Comparison of ENCODE assay signal across 8 cellular contexts in genomic region chr6:44073612-44074382, GRCh38. TPM values are rescaled to one million over a fixed set of nuclear protein-coding genes. Genes with fewer than 3 reads are reported as not detected.
DNase-seq lines count a peak whose midpoint lies in the region; ATAC-seq, FAIRE-seq and TF ChIP-seq lines count a peak whose summit lies in the region.

No MANE protein-coding gene starts in this region.

- H3K36me3 Mint-ChIP-seq in GM23338 (ENCODE audit: low read depth): no peaks in the 10 kb centered on the region

- H3K27ac Mint-ChIP-seq in GM23338: peak overlapping the region; percentile 81; the same call in 1 of the 2 replicates

- 41% methylated on average over 23 of the region's 24 CpGs for WGBS in SK-N-SH (ENCODE audit: low lambda C conversion rate)
- WGBS in psoas muscle, 3 donors: 12 to 20% (median 20%) methylated on average over 17 to 24 of the region's 24 CpGs

- no peak for TF ChIP-seq EP300 in SK-N-SH (IDR thresholded peaks at IDR 0.05; ENCODE audit: borderline replicate concordance in 1 of 2, low read depth in 1 of 2, low read length in 1 of 2)

- H3K27ac ChIP-seq in GM23338 (ENCODE audit: low read depth) (peak overlapping the region; percentile 84; the same call in 1 of the 2 replicates), SK-N-SH (ENCODE audit: low read depth in 2 of 2, low read length in 1 of 2) (peak overlapping the region; percentile 32 to 99; a peak in 3 of 4 replicates), psoas muscle (peak overlapping the region; percentile 90)

- TF ChIP-seq CTCF in AG10803 (conservative IDR thresholded peaks at IDR 0.05; ENCODE audit: low read length) (peak; percentile 48), GM23338 (conservative IDR thresholded peaks at IDR 0.05; ENCODE audit: low read depth in 2 of 2) (0 out of 4 replicates have a peak, but pooled peaks of 1 of the 2 experiments have one; percentile 3), SK-N-SH (IDR thresholded peaks at IDR 0.05) (no peak; the same call in 1 of the 2 replicates), fibroblast of mammary gland (conservative IDR thresholded peaks at IDR 0.05; ENCODE audit: control insufficient read depth, insufficient read depth, low read depth, low read length) (peak; percentile 26), psoas muscle (IDR thresholded peaks at IDR 0.05) (peak; percentile 14)

- H3K9me3 ChIP-seq in SK-N-SH (no peaks in the 10 kb centered on the region), psoas muscle (no peaks in the 10 kb centered on the region)

- H3K4me3 ChIP-seq in AG10803 (ENCODE audit: low read length): peak overlapping the region; percentile 30
- peak overlapping the region; percentile 73 for H3K4me3 ChIP-seq in GM23338
- peak overlapping the region; percentile 23 to 31; a peak in 3 of 4 replicates for H3K4me3 ChIP-seq in SK-N-SH (ENCODE audit: low read depth in 2 of 2, low read length in 1 of 2)
- peak overlapping the region; percentile 21 for H3K4me3 ChIP-seq in fibroblast of mammary gland (ENCODE audit: control insufficient read depth, low read depth, low read length)
- peak overlapping the region; percentile 72 for H3K4me3 ChIP-seq in psoas muscle

- no peak for FAIRE-seq in HTR-8/SVneo (lab: Jason Lieb, UNC)

- H3K9me3 Mint-ChIP-seq in GM23338: no peaks in the 10 kb centered on the region

- peak; percentile 49 for DNase-seq in AG10803 (ENCODE audit: low read depth)
- DNase-seq in GM23338 (ENCODE audit: low spot score): peak; percentile 53
- peak; percentile 66 for DNase-seq in SK-N-SH
- peak; percentile 57 for DNase-seq in fibroblast of mammary gland (ENCODE audit: low read depth)
- no peak for DNase-seq in psoas muscle
- no peak for DNase-seq in SKM-1 (lab: John Stamatoyannopoulos, UW; ENCODE audit: unreplicated experiment)
- no peak for DNase-seq in HTR-8/SVneo (ENCODE audit: insufficient read length, low spot score)
- DNase-seq in GM19240 (ENCODE audit: insufficient read length, low spot score): no peak

- H3K9me2 ChIP-seq in GM23338 (ENCODE audit: insufficient read depth) (no peaks in the 10 kb centered on the region), SK-N-SH (no peaks in the 10 kb centered on the region)

- H3K4me1 ChIP-seq in GM23338 (ENCODE audit: insufficient read depth) (peaks cover 27% of the 10 kb centered on the region), SK-N-SH (ENCODE audit: control insufficient read depth in 1 of 2, insufficient read depth in 2 of 2, low read depth in 1 of 2, low read length in 1 of 2) (peaks cover 35 to 63% of the 10 kb centered on the region in 2 experiments), psoas muscle (peaks cover 26% of the 10 kb centered on the region)

- peak overlapping the region; percentile 83 for H3K4me3 Mint-ChIP-seq in GM23338

- POLR2A ChIA-PET in SK-N-SH (lab: Yijun Ruan, JAX): interaction anchor here (0.7 to 5.3 kb wide), 13 partner anchors 9 to 438 kb away, joined by 3 to 60 read pairs (median 7); partner anchors contain the start of genes HSP90AB1, MAD2L1BP and VEGFA

- H3K36me3 ChIP-seq in GM23338 (ENCODE audit: insufficient read depth) (no peaks in the 10 kb centered on the region), SK-N-SH (replicated peaks in 1 of 2; ENCODE audit: control insufficient read depth in 1 of 2, insufficient read depth in 2 of 2, low read length in 1 of 2) (no peaks in the 10 kb centered on the region), psoas muscle (ENCODE audit: insufficient read depth in 1 of 2, low read depth in 1 of 2) (no peaks in the 10 kb centered on the region)

- CTCF ChIA-PET in SK-N-SH (lab: Yijun Ruan, JAX): interaction anchor here (0.6 to 12.1 kb wide), 48 partner anchors 11 to 466 kb away, joined by 3 to 212 read pairs (median 6); partner anchors contain the start of gene VEGFA

- H3K4me2 ChIP-seq in GM23338 (peak overlapping the region; percentile 97), SK-N-SH (peak overlapping the region; percentile 71)

- H3K79me2 ChIP-seq in GM23338 (replicated peaks; ENCODE audit: insufficient read depth): no peaks in the 10 kb centered on the region
- no peaks in the 10 kb centered on the region for H3K79me2 ChIP-seq in SK-N-SH (ENCODE audit: insufficient read depth)

- H3K27me3 Mint-ChIP-seq in GM23338 (ENCODE audit: insufficient read depth, low read depth, poor library complexity): peaks cover 13% of the 10 kb centered on the region

- H4K20me1 ChIP-seq in GM23338 (replicated peaks; ENCODE audit: insufficient read depth) (no peaks in the 10 kb centered on the region), SK-N-SH (ENCODE audit: insufficient read depth) (no peaks in the 10 kb centered on the region)

- intact Hi-C loops in psoas muscle (cut with DNase I): loop anchor here (1.0 to 10.0 kb wide), 5 partner anchors 71 to 439 kb away; partner anchors contain the start of gene MAD2L1BP (in 1 of the 2)

- 0 out of 2 replicates have a peak overlapping the region, but pooled peaks have one; percentile 29 for H3K9ac ChIP-seq in SK-N-SH

- H3K27me3 ChIP-seq in GM23338 (ENCODE audit: insufficient read depth) (peaks cover 6% of the 10 kb centered on the region), SK-N-SH (ENCODE audit: insufficient read depth) (no peaks in the 10 kb centered on the region), psoas muscle (ENCODE audit: insufficient read depth in 3 of 3, low read length in 2 of 3) (no peaks in the 10 kb centered on the region)

- H3F3A ChIP-seq in GM23338 (replicated peaks; ENCODE audit: low read depth) (peaks cover 13% of the 10 kb centered on the region; the same call in 1 of the 2 replicates), SK-N-SH (replicated peaks; ENCODE audit: insufficient read depth) (peaks cover 23% of the 10 kb centered on the region)

- H2AFZ ChIP-seq in GM23338 (peak overlapping the region; percentile 80; the same call in 1 of the 2 replicates), SK-N-SH (ENCODE audit: low read depth) (peak overlapping the region; percentile 54; the same call in 1 of the 2 replicates)

- TF ChIP-seq RAD21 in SK-N-SH (IDR thresholded peaks at IDR 0.05; ENCODE audit: low read length): peak; percentile 12

- ATAC-seq in GM23338 (peak; percentile 15), psoas muscle (peak; percentile 66 to 72 (median 70))

- H3K4me1 Mint-ChIP-seq in GM23338: peaks cover 20% of the 10 kb centered on the region

TF ChIP-seq in GM23338, 12 proteins besides CTCF, POLR2A, EP300 and RAD21 (continues in another document):
- TF ChIP-seq POLR2AphosphoS5 (IDR thresholded peaks at IDR 0.05; ENCODE audit: low read depth): peak; percentile 12; the same call in 1 of the 2 replicates

TF ChIP-seq in SK-N-SH, 30 proteins besides CTCF, POLR2A, EP300 and RAD21:
- TF ChIP-seq USF1 (IDR thresholded peaks at IDR 0.05; ENCODE audit: borderline replicate concordance, low read depth) (no peak), RXRA (IDR thresholded peaks at IDR 0.05; ENCODE audit: borderline replicate concordance, low read depth) (no peak), YY1 (IDR thresholded peaks at IDR 0.05; ENCODE audit: low read depth) (no peak)

RNA-seq across cellular contexts. Expression of gene MRPL14, which starts 53.5 kb away (rescaled TPM):
- 62.6 and 70.0 TPM in 2 replicates for total RNA-seq in GM23338 (2014; rRNA removed; shearing (Covaris generic))
- 178 and 191 TPM in 2 replicates for polyA plus RNA-seq in GM23338 (2016; fragmentation: Nextera tagmentation; extraction: Ambion mirVana)
- 92.4 and 97.0 TPM in 2 replicates for polyA plus RNA-seq in SK-N-SH (2012; rRNA removed)
- polyA plus RNA-seq in SK-N-SH (2012; cell fraction: cytosol; rRNA removed): 72.1 and 86.3 TPM in 2 replicates
- polyA plus RNA-seq in SK-N-SH (2012; cell fraction: nucleus; rRNA removed): 39.4 and 45.0 TPM in 2 replicates
- total RNA-seq in psoas muscle: 100 to 1,000 TPM in 3 of 4 donors, 10 to 100 TPM in 1; 62.3 to 177 (median 113) TPM
- 100 to 1,000 TPM; 166 to 308 (median 197) TPM for polyA plus RNA-seq in psoas muscle

RNA-seq across cellular contexts. Expression of gene TMEM63B, which starts 53.6 kb away (rescaled TPM):
- 30.2 and 36.0 TPM in 2 replicates for total RNA-seq in GM23338 (2014; rRNA removed; shearing (Covaris generic))
- 8.0 and 10.1 TPM in 2 replicates for polyA plus RNA-seq in GM23338 (2016; fragmentation: Nextera tagmentation; extraction: Ambion mirVana)
- polyA plus RNA-seq in SK-N-SH (2012; rRNA removed): 52.7 and 63.2 TPM in 2 replicates
- polyA plus RNA-seq in SK-N-SH (2012; cell fraction: cytosol; rRNA removed): 26.9 and 37.6 TPM in 2 replicates
- polyA plus RNA-seq in SK-N-SH (2012; cell fraction: nucleus; rRNA removed): 97.6 and 129 TPM in 2 replicates
- total RNA-seq in psoas muscle: 100 to 1,000 TPM in 1 of 4 donors, 10 to 100 TPM in 3; 32.7 to 121 (median 40.3) TPM
- 10 to 100 TPM; 23.5 to 39.2 (median 27.9) TPM for polyA plus RNA-seq in psoas muscle

Comparison
In these comparisons a context has a peak if more than half of its experiments do, and no peak if none do; other contexts are left out.
1. DNase-seq: peak in AG10803 (single experiment), GM23338 (single experiment), SK-N-SH (single experiment) and fibroblast of mammary gland (single experiment); none in psoas muscle (0 of 2), SKM-1 (single experiment), HTR-8/SVneo (single experiment) and GM19240 (single experiment).
2. H3K4me3 ChIP-seq: peak in every context shown above with its lines; median percentile 73 in GM23338; 72 in psoas muscle; 30 in AG10803; 27 in SK-N-SH; 21 in fibroblast of mammary gland.
3. Peak in every context shown above with its lines, with median percentiles within 50 percentile points of each other: H3K27ac ChIP-seq.